ENCODE assay signal across 23 cellular contexts in the genomic region with DNA sequence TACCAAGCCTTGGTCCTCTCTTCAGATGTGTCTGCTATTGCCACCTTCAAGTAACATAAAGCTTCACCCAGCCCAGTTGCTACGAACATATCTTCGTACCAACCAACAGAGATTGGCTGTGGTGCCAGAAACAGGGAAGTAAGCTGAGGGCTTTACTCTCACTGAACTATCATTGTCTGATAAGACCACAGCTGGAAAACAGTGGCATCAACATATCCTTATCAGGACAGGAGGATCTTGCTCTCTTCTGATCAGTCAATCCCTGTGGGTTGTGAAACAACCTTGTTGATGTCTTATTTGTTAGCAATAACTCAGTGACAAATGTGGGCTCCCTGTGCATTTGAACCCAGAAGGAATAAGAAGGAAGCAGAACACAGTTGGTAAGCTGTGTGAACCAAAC.
"Had no signal": no experiment of that assay in that cellular context is flagged by ENCODE, and none has a peak within 500 bp of the region (broad histone marks: within the 10 kb centered on the region; RNA-seq: fewer than 3 reads in every experiment).

No MANE protein-coding gene starts in this region.

- H3K27ac Mint-ChIP-seq: dendritic cell treated with granulocyte-macrophage colony-stimulating factor and Interleukin-4, amounts not matched to agents 40 ng/mL and 50 ng/mL, for 4 days; effector memory CD8-positive, alpha-beta T cell; naive thymus-derived CD8-positive, alpha-beta T cell; stimulated activated effector memory CD8-positive, alpha-beta T cell treated with anti-CD3 and anti-CD28 coated beads, Interleukin-12 subunit alpha, Interleukin-12 subunit beta, amount 100 ng/mL, for 72 hours had no signal

- H3K4me3 Mint-ChIP-seq: dendritic cell treated with granulocyte-macrophage colony-stimulating factor and Interleukin-4, amounts not matched to agents 40 ng/mL and 50 ng/mL, for 4 days; effector memory CD8-positive, alpha-beta T cell; naive thymus-derived CD8-positive, alpha-beta T cell; neural crest cell; stimulated activated effector memory CD8-positive, alpha-beta T cell treated with anti-CD3 and anti-CD28 coated beads, Interleukin-12 subunit alpha, Interleukin-12 subunit beta, amount 100 ng/mL, for 72 hours had no signal

- H3K27me3 ChIP-seq: esophagus squamous epithelium, gastroesophageal sphincter, ovary, tibial artery, vagina had no signal

- H3K36me3 ChIP-seq: esophagus squamous epithelium, gastroesophageal sphincter, ovary, tibial artery, upper lobe of right lung, vagina had no signal

- H3K9me3 Mint-ChIP-seq: dendritic cell treated with granulocyte-macrophage colony-stimulating factor and Interleukin-4, amounts not matched to agents 40 ng/mL and 50 ng/mL, for 4 days; effector memory CD8-positive, alpha-beta T cell; stimulated activated effector memory CD8-positive, alpha-beta T cell treated with anti-CD3 and anti-CD28 coated beads, Interleukin-12 subunit alpha, Interleukin-12 subunit beta, amount 100 ng/mL, for 72 hours had no signal

- H3K4me3 ChIP-seq: esophagus squamous epithelium, gastroesophageal sphincter, mucosa of descending colon, ovary, tibial artery, upper lobe of right lung, vagina had no signal

- H3K27ac ChIP-seq: esophagus squamous epithelium, gastroesophageal sphincter, ovary, tibial artery, upper lobe of right lung, vagina had no signal

- DNase-seq: effector memory CD8-positive, alpha-beta T cell; esophagus squamous epithelium; foreskin fibroblast; glutamatergic neuron; islet precursor cell; mammary epithelial cell; mucosa of descending colon; naive thymus-derived CD8-positive, alpha-beta T cell; nucleus accumbens; ovary; right cardiac atrium; small intestine; stimulated activated CD4-positive, alpha-beta T cell treated with anti-CD3 and anti-CD28 coated beads, Interleukin-4, amount 100 ng/mL, for 1 hour; stimulated activated CD8-positive, alpha-beta memory T cell treated with anti-CD3 and anti-CD28 coated beads, Interleukin-4, amount 100 ng/mL, for 48 hours; stimulated activated naive CD8-positive, alpha-beta T cell treated with anti-CD3 and anti-CD28 coated beads, Interleukin-15, Interleukin-2, amounts not matched to agents 100 U/mL and 50 U/mL, for 24 hours; tibial artery; upper lobe of right lung had no signal

- H3K4me1 Mint-ChIP-seq: naive thymus-derived CD8-positive, alpha-beta T cell; stimulated activated effector memory CD8-positive, alpha-beta T cell treated with anti-CD3 and anti-CD28 coated beads, Interleukin-12 subunit alpha, Interleukin-12 subunit beta, amount 100 ng/mL, for 72 hours had no signal

- ATAC-seq: effector memory CD8-positive, alpha-beta T cell; gastroesophageal sphincter; left lobe of liver; mucosa of descending colon; naive thymus-derived CD8-positive, alpha-beta T cell; right cardiac atrium; stimulated activated effector memory CD8-positive, alpha-beta T cell treated with anti-CD3 and anti-CD28 coated beads, Interleukin-12 subunit alpha, Interleukin-12 subunit beta, amount 100 ng/mL, for 72 hours; stimulated activated naive CD8-positive, alpha-beta T cell treated with anti-CD3 and anti-CD28 coated beads, Interleukin-15, Interleukin-2, amounts not matched to agents 100 U/mL and 50 U/mL, for 24 hours; upper lobe of right lung had no signal

- H3K9me3 ChIP-seq: esophagus squamous epithelium, gastroesophageal sphincter, mucosa of descending colon, ovary, tibial artery, upper lobe of right lung, vagina had no signal

- H3K4me1 ChIP-seq: tibial artery, upper lobe of right lung had no signal

- FAIRE-seq: small intestine had no signal
